8 cellular contexts compared by ENCODE assay signal in the genomic region with DNA sequence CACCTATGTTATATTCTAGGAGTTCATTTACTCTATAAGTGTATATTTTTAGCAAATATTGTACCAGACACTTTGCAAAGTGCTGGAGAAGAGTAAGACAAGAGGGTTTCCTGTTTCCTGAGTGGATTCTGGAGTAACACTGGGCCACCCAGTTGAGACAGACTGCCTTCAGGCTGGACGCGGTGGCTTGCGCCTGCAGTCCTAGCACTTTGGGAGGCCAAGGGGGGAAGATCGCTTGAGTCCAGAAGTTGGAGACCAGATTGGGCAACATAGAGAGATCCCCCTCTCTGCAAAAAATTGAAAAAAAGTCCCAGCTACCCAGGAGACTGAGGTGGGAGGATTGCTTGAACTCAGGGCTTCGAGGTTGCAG. TPM values are rescaled to one million over a fixed set of nuclear protein-coding genes. Genes with fewer than 3 reads are reported as not detected.
DNase-seq lines count a peak whose midpoint lies in the region; ATAC-seq and TF ChIP-seq lines count a peak whose summit lies in the region.

No MANE protein-coding gene starts in this region.

- no peak for ATAC-seq in GM21723 (IDR thresholded peaks at IDR 0.05; ENCODE audit: unreplicated experiment)
- ATAC-seq in HG03460 (IDR thresholded peaks at IDR 0.05; ENCODE audit: unreplicated experiment) = no peak

- H3K27me3 ChIP-seq in GM23248 (replicated peaks; ENCODE audit: insufficient read depth) = no peaks in the 10 kb centered on the region
- no peaks in the 10 kb centered on the region for H3K27me3 ChIP-seq in SU-DHL-6 (ENCODE audit: low read length)
- no peaks in the 10 kb centered on the region for H3K27me3 ChIP-seq in skeletal muscle satellite cell (ENCODE audit: control insufficient read depth, insufficient read depth, low read length)

- no peaks in the 10 kb centered on the region for H3K9me2 ChIP-seq in GM23248 (ENCODE audit: insufficient read depth)
- H3K9me2 ChIP-seq in SU-DHL-6 (replicated peaks; ENCODE audit: insufficient read depth, low read length) = no peaks in the 10 kb centered on the region

- no peak for DNase-seq in GM23248
- DNase-seq in fibroblast of villous mesenchyme (ENCODE audit: low read depth) = no peak
- DNase-seq in effector CD8-positive, alpha-beta T cell (lab: John Stamatoyannopoulos, UW) = no peak
- no peak for DNase-seq in NK-92 treated with Interleukin-12 subunit alpha and Interleukin-12 subunit beta, amount 100 ng/mL, for 24 hours (lab: John Stamatoyannopoulos, UW)

- peaks cover 14% of the 10 kb centered on the region; the same call in 1 of the 2 replicates for H3K36me3 ChIP-seq in GM23248 (ENCODE audit: low read depth)
- 0 out of 2 replicates have a peak, but pooled peaks cover 4% of the 10 kb centered on the region for H3K36me3 ChIP-seq in SU-DHL-6 (ENCODE audit: low read length)
- peaks cover 21% of the 10 kb centered on the region for H3K36me3 ChIP-seq in skeletal muscle satellite cell (ENCODE audit: insufficient read depth, low read length)

- in situ Hi-C loops in GM23248 (cut with MboI) = no loop called here

- peak overlapping the region; percentile 91 for H3K4me3 ChIP-seq in GM23248
- peak overlapping the region; percentile 88 for H3K4me3 ChIP-seq in SU-DHL-6 (ENCODE audit: insufficient read depth, low read length, poor library complexity, severe bottlenecking)
- peak overlapping the region; percentile 94 for H3K4me3 ChIP-seq in fibroblast of villous mesenchyme (ENCODE audit: low read depth, low read length)
- peak overlapping the region; percentile 89 for H3K4me3 ChIP-seq in skeletal muscle satellite cell (ENCODE audit: low read length)

- H3F3A ChIP-seq in GM23248 (ENCODE audit: insufficient read depth) = peaks cover 25% of the 10 kb centered on the region
- 0 out of 2 replicates have a peak, but pooled peaks cover 10% of the 10 kb centered on the region for H3F3A ChIP-seq in SU-DHL-6 (ENCODE audit: insufficient read depth)

- 95 to 97% methylated on average over 5 of the region's 5 CpGs for WGBS in GM23248 (ENCODE audit: low coverage in 1 of 2, low lambda C conversion rate in 2 of 2, missing lambda C conversion rate in 2 of 2), 2 experiments

- peak overlapping the region; percentile 90 for H3K9ac ChIP-seq in GM23248
- peak overlapping the region; percentile 83 for H3K9ac ChIP-seq in SU-DHL-6 (ENCODE audit: low read length)
- H3K9ac ChIP-seq in skeletal muscle satellite cell (ENCODE audit: low read depth, low read length) = peak overlapping the region; percentile 88

- peaks cover 21% of the 10 kb centered on the region for H3K4me1 ChIP-seq in GM23248 (ENCODE audit: insufficient read depth)
- H3K4me1 ChIP-seq in skeletal muscle satellite cell (ENCODE audit: control insufficient read depth, insufficient read depth, low read length) = peaks cover 15% of the 10 kb centered on the region

- H3K27ac ChIP-seq in GM23248 = 0 out of 2 replicates have a peak overlapping the region, but pooled peaks have one; percentile 40
- no peak overlapping the region for H3K27ac ChIP-seq in SU-DHL-6 (ENCODE audit: low read depth, low read length)

- no peak for TF ChIP-seq CTCF in SU-DHL-6 (IDR thresholded peaks at IDR 0.05; ENCODE audit: insufficient read depth, low read length, poor library complexity, severe bottlenecking)
- TF ChIP-seq CTCF in fibroblast of villous mesenchyme (IDR thresholded peaks at IDR 0.05; ENCODE audit: insufficient read depth, low read depth, low read length) = no peak

- H3K4me2 ChIP-seq in GM23248 (ENCODE audit: unreplicated experiment) (peak overlapping the region; percentile 85), SU-DHL-6 (ENCODE audit: low read depth, low read length, poor library complexity, severe bottlenecking) (peak overlapping the region; percentile 70), skeletal muscle satellite cell (ENCODE audit: low read length) (peak overlapping the region; percentile 90)

- H4K20me1 ChIP-seq in GM23248 (ENCODE audit: insufficient read depth) = no peaks in the 10 kb centered on the region
- H4K20me1 ChIP-seq in SU-DHL-6 (ENCODE audit: low read depth, low read length) = no peaks in the 10 kb centered on the region

- H3K79me2 ChIP-seq in GM23248 (ENCODE audit: insufficient read depth) (peaks cover 40% of the 10 kb centered on the region), SU-DHL-6 (ENCODE audit: insufficient read depth, low read length) (peaks cover 14% of the 10 kb centered on the region)

- peak overlapping the region; percentile 98 for H2AFZ ChIP-seq in GM23248
- H2AFZ ChIP-seq in SU-DHL-6 (ENCODE audit: low read depth, low read length, severe bottlenecking) = peak overlapping the region; percentile 98

- no peaks in the 10 kb centered on the region for H3K9me3 ChIP-seq in GM23248 (ENCODE audit: low read depth)
- no peaks in the 10 kb centered on the region for H3K9me3 ChIP-seq in SU-DHL-6 (ENCODE audit: insufficient read depth, low read length)
- H3K9me3 ChIP-seq in skeletal muscle satellite cell (replicated peaks; ENCODE audit: low read length) = no peaks in the 10 kb centered on the region

RNA-seq across cellular contexts. Expression of gene ZSCAN25, which starts 0.8 kb away (rescaled TPM):
- total RNA-seq in GM23248 (2014; rRNA removed; shearing (Covaris generic)) = 7.2 and 9.7 TPM in 2 replicates
- polyA plus RNA-seq in GM23248 (2016; fragmentation: Nextera tagmentation; extraction: Ambion mirVana) = 6.4 and 6.5 TPM in 2 replicates
- total RNA-seq in fibroblast of villous mesenchyme = 11.9 and 13.4 TPM in 2 replicates
- total RNA-seq in skeletal muscle satellite cell (2012; rRNA removed) = 6.3 and 8.4 TPM in 2 replicates

RNA-seq across cellular contexts. Expression of gene TMEM225B, which starts 17.9 kb away (rescaled TPM):
- not detected in 2 replicates for total RNA-seq in GM23248 (2014; rRNA removed; shearing (Covaris generic))
- polyA plus RNA-seq in GM23248 (2016; fragmentation: Nextera tagmentation; extraction: Ambion mirVana) = 0.24 and 0.44 TPM in 2 replicates
- total RNA-seq in fibroblast of villous mesenchyme = 0.43 and 1.6 TPM in 2 replicates
- not detected in 2 replicates for total RNA-seq in skeletal muscle satellite cell (2012; rRNA removed)

RNA-seq across cellular contexts. Expression of gene ZNF655, which starts 57.5 kb away (rescaled TPM):
- total RNA-seq in GM23248 (2014; rRNA removed; shearing (Covaris generic)) = 54.6 and 70.0 TPM in 2 replicates
- polyA plus RNA-seq in GM23248 (2016; fragmentation: Nextera tagmentation; extraction: Ambion mirVana) = 36.5 and 37.2 TPM in 2 replicates
- 75.7 and 88.5 TPM in 2 replicates for total RNA-seq in fibroblast of villous mesenchyme
- total RNA-seq in skeletal muscle satellite cell (2012; rRNA removed) = 51.0 and 55.3 TPM in 2 replicates
